ENCODE assay signal across 9 cellular contexts in the genomic region with DNA sequence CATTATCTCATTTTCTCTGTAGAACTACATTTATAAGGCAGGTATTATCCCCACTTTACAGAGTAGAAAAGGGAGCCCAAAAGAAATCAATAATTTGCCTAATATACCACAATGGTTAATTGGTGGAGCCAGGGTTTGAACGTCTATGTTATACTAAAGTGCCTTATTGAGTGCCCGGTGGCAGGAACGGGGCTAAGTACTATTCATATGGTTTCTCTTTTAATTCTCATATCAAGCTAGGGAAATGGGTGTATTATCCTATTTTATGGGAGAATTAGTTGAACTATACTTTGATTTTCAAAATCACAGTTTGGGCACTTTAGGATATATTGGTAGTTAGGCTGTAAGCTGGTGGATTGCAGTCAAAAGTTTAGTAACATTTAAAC. TPM values are rescaled to one million over a fixed set of nuclear protein-coding genes. Genes with fewer than 3 reads are reported as not detected.
DNase-seq lines count a peak whose midpoint lies in the region; ATAC-seq lines count a peak whose summit lies in the region.
"Had no signal": no experiment of that assay in that cellular context is flagged by ENCODE, and none has a peak within 500 bp of the region (broad histone marks: within the 10 kb centered on the region; RNA-seq: fewer than 3 reads in every experiment).

No MANE protein-coding gene starts in this region.

- peak overlapping the region; percentile 97 for H3K4me3 Mint-ChIP-seq in activated CD4-positive, alpha-beta T cell treated with anti-CD3 and anti-CD28 coated beads for 36 hours
- H3K4me3 Mint-ChIP-seq in activated T-helper 1 cell treated with anti-CD3 and anti-CD28 coated beads, Interleukin-12 subunit alpha, Interleukin-12 subunit beta, Interleukin-2, Interleukin-4 antibody, amounts not matched to agents 30 ng/mL and 10 ng/mL and 1 ng/mL, durations not matched to agents 14 hours and 24 hours and 36 hours: peak overlapping the region; percentile 94

- H3K4me1 Mint-ChIP-seq in activated CD4-positive, alpha-beta T cell treated with anti-CD3 and anti-CD28 coated beads for 36 hours: peaks cover 37% of the 10 kb centered on the region
- peaks cover 50% of the 10 kb centered on the region for H3K4me1 Mint-ChIP-seq in activated T-helper 1 cell treated with anti-CD3 and anti-CD28 coated beads, Interleukin-12 subunit alpha, Interleukin-12 subunit beta, Interleukin-2, Interleukin-4 antibody, amounts not matched to agents 30 ng/mL and 10 ng/mL and 1 ng/mL, durations not matched to agents 14 hours and 24 hours and 36 hours (ENCODE audit: low read depth)

- H3K9ac ChIP-seq in iPS-15b (ENCODE audit: low read depth, low read length) (no peak overlapping the region), subcutaneous abdominal adipose tissue (ENCODE audit: low read length in 5 of 5) (peak overlapping the region in 4 of 5 donors; percentile 73 to 88 (median 84))

- no peak for ATAC-seq in activated CD4-positive, alpha-beta T cell treated with anti-CD3 and anti-CD28 coated beads for 36 hours

- H3K27me3 ChIP-seq in iPS-15b (ENCODE audit: control insufficient read depth, insufficient read depth, low read length): no peaks in the 10 kb centered on the region
- H3K27me3 ChIP-seq in subcutaneous abdominal adipose tissue (ENCODE audit: control insufficient read depth in 5 of 5, insufficient read depth in 4 of 5, low read length in 5 of 5): peaks cover 0 to 3% (median 0%) of the 10 kb centered on the region in 5 donors

- intact Hi-C loops in activated CD4-positive, alpha-beta T cell treated with anti-CD3 and anti-CD28 coated beads for 36 hours (cut with DNase I, micrococcal nuclease): loop anchor here in 1 of 2 experiments (2.0 kb wide), 1 partner anchor 1465 kb away; a partner anchor contains a TSS
- intact Hi-C loops in activated T-helper 1 cell treated with anti-CD3 and anti-CD28 coated beads, Interleukin-12 subunit alpha, Interleukin-12 subunit beta, Interleukin-2, Interleukin-4 antibody, amounts not matched to agents 30 ng/mL and 10 ng/mL and 1 ng/mL, durations not matched to agents 14 hours and 24 hours and 36 hours (cut with micrococcal nuclease): loop anchor here (2.0 kb wide), 2 partner anchors 101 to 1325 kb away; a partner anchor contains a TSS

- H3K4me1 ChIP-seq in iPS-15b (ENCODE audit: control insufficient read depth, insufficient read depth, low read length) (no peaks in the 10 kb centered on the region), subcutaneous abdominal adipose tissue (ENCODE audit: control insufficient read depth in 5 of 5, insufficient read depth in 5 of 5, low read length in 5 of 5) (peaks cover 7 to 24% (median 17%) of the 10 kb centered on the region in 5 donors)

- POLR2A ChIA-PET in activated CD4-positive, alpha-beta T cell treated with anti-CD3 and anti-CD28 coated beads for 36 hours (lab: Charles Lee): interaction anchor here (2.4 kb wide), 1 partner anchor 40 kb away, joined by 20 read pairs; a partner anchor contains a TSS

- H3K9me3 ChIP-seq in iPS-15b (ENCODE audit: control insufficient read depth, insufficient read depth, low read length) (no peaks in the 10 kb centered on the region), subcutaneous abdominal adipose tissue (ENCODE audit: control insufficient read depth in 5 of 5, low read length in 5 of 5) (no peaks in the 10 kb centered on the region)

- no peaks in the 10 kb centered on the region for H3K36me3 ChIP-seq in iPS-15b (ENCODE audit: control insufficient read depth, insufficient read depth, low read length)
- H3K36me3 ChIP-seq in subcutaneous abdominal adipose tissue (ENCODE audit: control insufficient read depth in 5 of 5, insufficient read depth in 5 of 5, low read length in 5 of 5): peaks cover 0 to 12% (median 4%) of the 10 kb centered on the region in 5 donors

- CTCF ChIA-PET in activated CD4-positive, alpha-beta T cell treated with anti-CD3 and anti-CD28 coated beads for 36 hours (lab: Charles Lee): no interaction called here

- no peaks in the 10 kb centered on the region for H3K9me3 Mint-ChIP-seq in activated CD4-positive, alpha-beta T cell treated with anti-CD3 and anti-CD28 coated beads for 36 hours (ENCODE audit: low read depth)
- H3K9me3 Mint-ChIP-seq in activated T-helper 1 cell treated with anti-CD3 and anti-CD28 coated beads, Interleukin-12 subunit alpha, Interleukin-12 subunit beta, Interleukin-2, Interleukin-4 antibody, amounts not matched to agents 30 ng/mL and 10 ng/mL and 1 ng/mL, durations not matched to agents 14 hours and 24 hours and 36 hours: no peaks in the 10 kb centered on the region

- H3K27ac Mint-ChIP-seq in activated CD4-positive, alpha-beta T cell treated with anti-CD3 and anti-CD28 coated beads for 36 hours: peak overlapping the region; percentile 97
- H3K27ac Mint-ChIP-seq in activated T-helper 1 cell treated with anti-CD3 and anti-CD28 coated beads, Interleukin-12 subunit alpha, Interleukin-12 subunit beta, Interleukin-2, Interleukin-4 antibody, amounts not matched to agents 30 ng/mL and 10 ng/mL and 1 ng/mL, durations not matched to agents 14 hours and 24 hours and 36 hours: peak overlapping the region; percentile 96

- no peaks in the 10 kb centered on the region for H3K27me3 Mint-ChIP-seq in activated CD4-positive, alpha-beta T cell treated with anti-CD3 and anti-CD28 coated beads for 36 hours
- no peaks in the 10 kb centered on the region for H3K27me3 Mint-ChIP-seq in activated T-helper 1 cell treated with anti-CD3 and anti-CD28 coated beads, Interleukin-12 subunit alpha, Interleukin-12 subunit beta, Interleukin-2, Interleukin-4 antibody, amounts not matched to agents 30 ng/mL and 10 ng/mL and 1 ng/mL, durations not matched to agents 14 hours and 24 hours and 36 hours (ENCODE audit: insufficient read depth)

- H3K27ac ChIP-seq in subcutaneous abdominal adipose tissue (ENCODE audit: low read depth, low read length): no peak overlapping the region

- H3K36me3 Mint-ChIP-seq in activated CD4-positive, alpha-beta T cell treated with anti-CD3 and anti-CD28 coated beads for 36 hours (ENCODE audit: low read depth): peaks cover 24% of the 10 kb centered on the region
- H3K36me3 Mint-ChIP-seq in activated T-helper 1 cell treated with anti-CD3 and anti-CD28 coated beads, Interleukin-12 subunit alpha, Interleukin-12 subunit beta, Interleukin-2, Interleukin-4 antibody, amounts not matched to agents 30 ng/mL and 10 ng/mL and 1 ng/mL, durations not matched to agents 14 hours and 24 hours and 36 hours (ENCODE audit: low read depth): peaks cover 15% of the 10 kb centered on the region

- DNase-seq in activated CD4-positive, alpha-beta T cell treated with anti-CD3 and anti-CD28 coated beads for 36 hours: no peak
- DNase-seq in activated CD4-positive, alpha-beta T cell treated with anti-CD3 and anti-CD28 coated beads for 48 hours: no peak
- DNase-seq in activated T-helper 1 cell treated with anti-CD3 and anti-CD28 coated beads, Interleukin-12 subunit alpha, Interleukin-12 subunit beta, Interleukin-2, Interleukin-4 antibody, amounts not matched to agents 30 ng/mL and 10 ng/mL and 1 ng/mL, durations not matched to agents 14 hours and 24 hours and 36 hours (ENCODE audit: low spot score): no peak
- no peak for DNase-seq in stimulated activated CD4-positive, alpha-beta T cell treated with anti-CD3 and anti-CD28 coated beads, Interleukin-1b, Interleukin-23, amount 100 ng/mL, for 48 hours
- DNase-seq in dermis blood vessel endothelial cell (no peak), NCI-H526 (lab: John Stamatoyannopoulos, UW) (no peak)
- DNase-seq: occipital lobe had no signal

- H3K4me3 ChIP-seq in iPS-15b (ENCODE audit: low read depth, low read length) (peak overlapping the region; percentile 72), subcutaneous abdominal adipose tissue (ENCODE audit: low read depth in 1 of 5, low read length in 5 of 5) (peak overlapping the region; percentile 96 to 99 (median 98))

RNA-seq across cellular contexts. Expression of a gene that starts 1.5 kb away (rescaled TPM):
- total RNA-seq in activated CD4-positive, alpha-beta T cell treated with anti-CD3 and anti-CD28 coated beads for 36 hours: 10 to 100 TPM; 18.1 to 20.0 TPM
- 20.2 and 20.6 TPM in 2 replicates for total RNA-seq in activated T-helper 1 cell treated with anti-CD3 and anti-CD28 coated beads, Interleukin-12 subunit alpha, Interleukin-12 subunit beta, Interleukin-2, Interleukin-4 antibody, amounts not matched to agents 30 ng/mL and 10 ng/mL and 1 ng/mL, durations not matched to agents 14 hours and 24 hours and 36 hours
- 11.1 and 12.8 TPM in 2 replicates for total RNA-seq in dermis blood vessel endothelial cell

RNA-seq across cellular contexts. Expression of a gene that starts 39.4 kb away (rescaled TPM):
- 1,000 to 10,000 TPM; 1,807 to 1,945 TPM for total RNA-seq in activated CD4-positive, alpha-beta T cell treated with anti-CD3 and anti-CD28 coated beads for 36 hours
- total RNA-seq in activated T-helper 1 cell treated with anti-CD3 and anti-CD28 coated beads, Interleukin-12 subunit alpha, Interleukin-12 subunit beta, Interleukin-2, Interleukin-4 antibody, amounts not matched to agents 30 ng/mL and 10 ng/mL and 1 ng/mL, durations not matched to agents 14 hours and 24 hours and 36 hours: 1,454 and 1,462 TPM in 2 replicates
- 1,283 and 2,049 TPM in 2 replicates for total RNA-seq in dermis blood vessel endothelial cell

RNA-seq across cellular contexts. Expression of a gene that starts 49.0 kb away (rescaled TPM):
- total RNA-seq in activated CD4-positive, alpha-beta T cell treated with anti-CD3 and anti-CD28 coated beads for 36 hours: 10 to 100 TPM; 25.1 to 26.0 TPM
- 29.0 and 31.9 TPM in 2 replicates for total RNA-seq in activated T-helper 1 cell treated with anti-CD3 and anti-CD28 coated beads, Interleukin-12 subunit alpha, Interleukin-12 subunit beta, Interleukin-2, Interleukin-4 antibody, amounts not matched to agents 30 ng/mL and 10 ng/mL and 1 ng/mL, durations not matched to agents 14 hours and 24 hours and 36 hours
- 27.6 and 28.0 TPM in 2 replicates for total RNA-seq in dermis blood vessel endothelial cell

RNA-seq across cellular contexts. Expression of a gene that starts 53.1 kb away (rescaled TPM):
- total RNA-seq in activated CD4-positive, alpha-beta T cell treated with anti-CD3 and anti-CD28 coated beads for 36 hours: 10 to 100 TPM; 12.8 to 18.5 TPM
- total RNA-seq in activated T-helper 1 cell treated with anti-CD3 and anti-CD28 coated beads, Interleukin-12 subunit alpha, Interleukin-12 subunit beta, Interleukin-2, Interleukin-4 antibody, amounts not matched to agents 30 ng/mL and 10 ng/mL and 1 ng/mL, durations not matched to agents 14 hours and 24 hours and 36 hours: 17.6 and 17.8 TPM in 2 replicates
- total RNA-seq in dermis blood vessel endothelial cell: 5.1 and 13.5 TPM in 2 replicates
